Comparison of ENCODE assay signal across 17 cellular contexts in the genomic region with DNA sequence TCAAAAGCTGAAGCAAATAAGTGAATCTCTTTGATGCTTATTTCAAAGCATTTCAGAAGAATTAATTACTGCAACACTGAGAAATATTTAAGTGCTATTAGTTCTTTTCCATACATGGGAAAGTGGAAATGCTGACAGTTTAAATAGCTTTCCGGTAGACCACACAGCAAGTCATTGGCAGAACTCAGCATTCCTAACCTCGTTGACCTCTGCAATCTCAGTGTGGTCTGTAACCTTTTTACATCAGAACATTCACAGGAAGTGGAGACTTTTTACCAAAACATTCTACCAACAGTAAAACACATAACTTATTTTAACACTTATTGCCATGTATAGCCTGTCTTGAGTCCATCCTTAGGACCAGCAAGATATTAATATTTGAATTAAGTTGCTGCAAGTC.
DNase-seq lines count a peak whose midpoint lies in the region; ATAC-seq, FAIRE-seq and TF ChIP-seq lines count a peak whose summit lies in the region.
"Had no signal": no experiment of that assay in that cellular context is flagged by ENCODE, and none has a peak within 500 bp of the region (broad histone marks: within the 10 kb centered on the region; RNA-seq: fewer than 3 reads in every experiment).

No MANE protein-coding gene starts in this region.

- WGBS in liver: 30% methylated on average over 2 of the region's 2 CpGs
- WGBS in HepG2 (ENCODE audit: low lambda C conversion rate): 23% methylated on average over 2 of the region's 2 CpGs

- H3K27ac ChIP-seq in liver (ENCODE audit: low read depth in 1 of 2, low read length in 2 of 2): peak overlapping the region in 1 of 2 donors; percentile 9
- no peak overlapping the region for H3K27ac ChIP-seq in HepG2 (ENCODE audit: extremely low read length, insufficient read depth, low read length)
- H3K27ac ChIP-seq in fibroblast of lung (ENCODE audit: insufficient read depth, low read length): no peak overlapping the region
- H3K27ac ChIP-seq: esophagus squamous epithelium, VCaP had no signal

- TF ChIP-seq EP300 in HepG2 (IDR thresholded peaks at IDR 0.05; ENCODE audit: low read depth in 2 of 2, low read length in 2 of 2) (no peak), HepG2 (CRISPR knock-in tag; IDR thresholded peaks at IDR 0.05; ENCODE audit: borderline replicate concordance) (no peak)

- H3K9ac ChIP-seq in liver (ENCODE audit: low read depth in 1 of 2, low read length in 2 of 2) (no peak overlapping the region), HepG2 (ENCODE audit: insufficient read depth, low read depth, low read length) (no peak overlapping the region), fibroblast of lung (ENCODE audit: insufficient read depth, low read length) (no peak overlapping the region)

- TF ChIP-seq CTCF in liver (IDR thresholded peaks at IDR 0.05; ENCODE audit: low read depth, low read length, missing input control) (no peak), HepG2 (CRISPR knock-in tag; IDR thresholded peaks at IDR 0.05) (no peak), fibroblast of lung (conservative IDR thresholded peaks at IDR 0.05 in 1 of 2, IDR thresholded peaks at IDR 0.05 in 1 of 2; ENCODE audit: low read depth in 1 of 2, low read length in 2 of 2) (no peak), GM13976 (IDR thresholded peaks at IDR 0.05; ENCODE audit: borderline replicate concordance, control extremely low read depth, extremely low read depth, insufficient read depth, missing control alignments) (no peak)

- POLR2A ChIA-PET in HepG2 (lab: Yijun Ruan, JAX): no interaction called here

- in situ Hi-C loops in HepG2 (cut with HindIII; ENCODE audit: extremely low pct_ligation_motif_present, low pct_unique_long_range_greater_than_20kb) (no loop called here), GM13976 (cut with MboI; ENCODE audit: low sequenced_read_pairs, unreplicated experiment) (no loop called here)

- ATAC-seq in HepG2 (no peak), HG02588 (IDR thresholded peaks at IDR 0.05; ENCODE audit: unreplicated experiment) (no peak)
- ATAC-seq: activated CD8-positive, alpha-beta T cell treated with anti-CD3 and anti-CD28 coated beads for 36 hours had no signal

- H3K36me3 ChIP-seq in liver (ENCODE audit: control insufficient read depth in 4 of 4, insufficient read depth in 3 of 4, low read depth in 1 of 4, low read length in 3 of 4): no peaks in the 10 kb centered on the region
- no peaks in the 10 kb centered on the region for H3K36me3 ChIP-seq in HepG2 (replicated peaks in 1 of 2; ENCODE audit: control insufficient read depth in 1 of 2, insufficient read depth in 2 of 2, low read length in 2 of 2)
- no peaks in the 10 kb centered on the region for H3K36me3 ChIP-seq in fibroblast of lung (ENCODE audit: control insufficient read depth, insufficient read depth, low read length)
- H3K36me3 ChIP-seq: adrenal gland, esophagus squamous epithelium had no signal

- H3K4me3 ChIP-seq in liver (ENCODE audit: low read depth in 1 of 3, low read length in 3 of 3) (no peak overlapping the region), HepG2 (replicated peaks in 1 of 3; ENCODE audit: insufficient read depth in 1 of 3, low read depth in 2 of 3, low read length in 3 of 3) (no peak overlapping the region), fibroblast of lung (replicated peaks in 1 of 4; ENCODE audit: control extremely low read depth in 1 of 4, insufficient read depth in 1 of 4, low read depth in 3 of 4, low read length in 4 of 4) (no peak overlapping the region)
- H3K4me3 ChIP-seq: adrenal gland, esophagus squamous epithelium, lung had no signal

- TF ChIP-seq POLR2A in HepG2 (IDR thresholded peaks at IDR 0.05; ENCODE audit: insufficient read depth in 1 of 2, low read depth in 2 of 2, low read length in 2 of 2): no peak

- H2AFZ ChIP-seq in HepG2 (ENCODE audit: low read length) (no peak overlapping the region), fibroblast of lung (ENCODE audit: low read length) (no peak overlapping the region)

- H3K4me2 ChIP-seq in HepG2 (ENCODE audit: low read depth, low read length): no peak overlapping the region
- H3K4me2 ChIP-seq in fibroblast of lung (ENCODE audit: extremely low read depth, insufficient read depth, low read length): no peak overlapping the region

- TF ChIP-seq RAD21 in liver (IDR thresholded peaks at IDR 0.05) (peak in 1 of 2 donors; percentile 34), HepG2 (CRISPR knock-in tag; IDR thresholded peaks at IDR 0.05) (no peak)

- H3K79me2 ChIP-seq in HepG2 (ENCODE audit: insufficient read depth, low read length) (no peaks in the 10 kb centered on the region), fibroblast of lung (ENCODE audit: control insufficient read depth, insufficient read depth, low read length) (no peaks in the 10 kb centered on the region)

- CTCF ChIA-PET in HepG2 (lab: Yijun Ruan, JAX; ENCODE audit: low intra/inter-chr PET ratio, low total read pairs): no interaction called here

- no peaks in the 10 kb centered on the region for H3K9me3 ChIP-seq in liver (ENCODE audit: control insufficient read depth in 4 of 4, low read length in 3 of 4)
- H3K9me3 ChIP-seq in HepG2 (ENCODE audit: low read length): no peaks in the 10 kb centered on the region
- no peaks in the 10 kb centered on the region for H3K9me3 ChIP-seq in fibroblast of lung (ENCODE audit: control insufficient read depth, insufficient read depth, low read depth, low read length)
- H3K9me3 ChIP-seq: adrenal gland, esophagus squamous epithelium had no signal

- intact Hi-C loops in HepG2 (cut with micrococcal nuclease; ENCODE audit: unreplicated experiment): no loop called here

- no peaks in the 10 kb centered on the region for H3K27me3 ChIP-seq in liver (ENCODE audit: control insufficient read depth in 4 of 4, insufficient read depth in 4 of 4, low read length in 3 of 4)
- no peaks in the 10 kb centered on the region for H3K27me3 ChIP-seq in HepG2 (ENCODE audit: control insufficient read depth in 1 of 2, insufficient read depth in 2 of 2, low read length in 2 of 2)
- no peaks in the 10 kb centered on the region for H3K27me3 ChIP-seq in fibroblast of lung (ENCODE audit: control insufficient read depth, insufficient read depth, low read length)
- H3K27me3 ChIP-seq: adrenal gland, esophagus squamous epithelium had no signal

- H3K4me1 ChIP-seq in liver (ENCODE audit: control insufficient read depth in 4 of 4, insufficient read depth in 4 of 4, low read length in 3 of 4) (no peaks in the 10 kb centered on the region), HepG2 (ENCODE audit: insufficient read depth, low read length) (no peaks in the 10 kb centered on the region), fibroblast of lung (ENCODE audit: control insufficient read depth, extremely low read depth, insufficient read depth, low read length) (no peaks in the 10 kb centered on the region)
- H3K4me1 ChIP-seq: esophagus squamous epithelium had no signal

- BruUV-seq in HepG2 (replicated peaks; lab: Mats Ljungman, UMichigan): no TSS peak

- FAIRE-seq in HepG2 (lab: Jason Lieb, UNC): no peak

- H4K20me1 ChIP-seq in HepG2 (ENCODE audit: insufficient read depth, low read length): no peaks in the 10 kb centered on the region
- no peaks in the 10 kb centered on the region for H4K20me1 ChIP-seq in fibroblast of lung (ENCODE audit: control insufficient read depth, extremely low read depth, insufficient read depth, low read length)

- no peak for DNase-seq in HepG2 (ENCODE audit: low spot score)
- peak; percentile 50 to 61 for DNase-seq in fibroblast of lung (ENCODE audit: low read depth in 2 of 2)
- DNase-seq in myocyte (ENCODE audit: low read depth): peak; percentile 22
- no peak for DNase-seq in GM13976 (ENCODE audit: low spot score)
- no peak for DNase-seq in activated T-cell treated with anti-CD3 and anti-CD28 coated beads, Interleukin-2, amount 50 U/mL, for 48 hours
- DNase-seq in midbrain (lab: John Stamatoyannopoulos, UW): no peak
- DNase-seq: activated CD8-positive, alpha-beta T cell treated with anti-CD3 and anti-CD28 coated beads for 36 hours; adrenal gland; esophagus squamous epithelium; NCI-H187; NCI-H526; stimulated activated CD4-positive, alpha-beta T cell treated with anti-CD3 and anti-CD28 coated beads, Interleukin-15, amount 100 ng/mL, for 24 hours; SW 1271 had no signal

TF ChIP-seq in HepG2, 621 proteins besides CTCF, POLR2A, EP300 and RAD21 (continues in another document):
- TF ChIP-seq ZNF782 (CRISPR knock-in tag; IDR thresholded peaks at IDR 0.05; ENCODE audit: borderline replicate concordance): no peak
- no peak for TF ChIP-seq HHEX (CRISPR knock-in tag; IDR thresholded peaks at IDR 0.05)
- no peak for TF ChIP-seq MAF1 (CRISPR knock-in tag; IDR thresholded peaks at IDR 0.05; ENCODE audit: borderline replicate concordance)
- TF ChIP-seq THAP9 (CRISPR knock-in tag; IDR thresholded peaks at IDR 0.05; ENCODE audit: borderline replicate concordance): no peak
- TF ChIP-seq FOXJ3 (CRISPR knock-in tag; IDR thresholded peaks at IDR 0.05; ENCODE audit: borderline replicate concordance): no peak
- TF ChIP-seq, protein P1, sequence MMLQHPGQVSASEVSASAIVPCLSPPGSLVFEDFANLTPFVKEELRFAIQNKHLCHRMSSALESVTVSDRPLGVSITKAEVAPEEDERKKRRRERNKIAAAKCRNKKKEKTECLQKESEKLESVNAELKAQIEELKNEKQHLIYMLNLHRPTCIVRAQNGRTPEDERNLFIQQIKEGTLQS (CRISPR knock-in tag; IDR thresholded peaks at IDR 0.05): no peak
- TF ChIP-seq SP4 (CRISPR knock-in tag; IDR thresholded peaks at IDR 0.05): no peak
- TF ChIP-seq ZEB1 (IDR thresholded peaks at IDR 0.05; ENCODE audit: insufficient replicate concordance, low read depth): no peak

Comparison
In these comparisons a context has a peak if more than half of its experiments do, and no peak if none do; other contexts are left out.
1. DNase-seq: peak in fibroblast of lung (2 of 2) and myocyte (single experiment); none in HepG2 (single experiment), GM13976 (single experiment), activated T-cell treated with anti-CD3 and anti-CD28 coated beads, Interleukin-2, amount 50 U/mL, for 48 hours (0 of 2) and midbrain (single experiment).